ENCODE assay signal across 9 cellular contexts in genomic region chr1:53294557-53294956, GRCh38. TPM values are rescaled to one million over a fixed set of nuclear protein-coding genes. Genes with fewer than 3 reads are reported as not detected.
DNase-seq lines count a peak whose midpoint lies in the region; FAIRE-seq and TF ChIP-seq lines count a peak whose summit lies in the region.
"Had no signal": no experiment of that assay in that cellular context is flagged by ENCODE, and none has a peak within 500 bp of the region (broad histone marks: within the 10 kb centered on the region; RNA-seq: fewer than 3 reads in every experiment).

No MANE protein-coding gene starts in this region.

- H3K9me3 Mint-ChIP-seq in neural crest cell: no peaks in the 10 kb centered on the region
- H3K9me3 Mint-ChIP-seq: memory B cell had no signal

- peaks cover 4% of the 10 kb centered on the region for H3K36me3 Mint-ChIP-seq in neural crest cell (ENCODE audit: low read depth)
- H3K36me3 Mint-ChIP-seq: memory B cell had no signal

- H3K4me1 Mint-ChIP-seq in neural crest cell: peaks cover 61% of the 10 kb centered on the region

- TF ChIP-seq CTCF in neural crest cell (conservative IDR thresholded peaks at IDR 0.05): no peak

- DNase-seq in AG08395 (ENCODE audit: low spot score): peak; percentile 24
- peak; percentile 64 for DNase-seq in LHCN-M2 (ENCODE audit: low read depth)
- peak; percentile 38 for DNase-seq in activated naive CD4-positive, alpha-beta T cell treated with anti-CD3 and anti-CD28 coated beads, Interleukin-2, amount 50 U/mL, for 16 hours
- no peak for DNase-seq in neural crest cell (ENCODE audit: low read depth, low spot score)
- no peak for DNase-seq in COR-L47 (lab: John Stamatoyannopoulos, UW)
- DNase-seq in NCI-H2227 (lab: John Stamatoyannopoulos, UW; ENCODE audit: unreplicated experiment): no peak
- DNase-seq in GM19239 (ENCODE audit: insufficient read length, low spot score): no peak
- no peak for DNase-seq in iPS-NIHi11 (ENCODE audit: low spot score)

- FAIRE-seq in GM19239 (lab: Jason Lieb, UNC): no peak

- peak overlapping the region; percentile 38 for H3K4me3 Mint-ChIP-seq in neural crest cell
- H3K4me3 Mint-ChIP-seq: memory B cell had no signal

- peaks cover 8% of the 10 kb centered on the region for H3K27me3 Mint-ChIP-seq in neural crest cell (ENCODE audit: low read depth)
- H3K27me3 Mint-ChIP-seq: memory B cell had no signal

- no peak overlapping the region for H3K27ac Mint-ChIP-seq in neural crest cell (ENCODE audit: unreplicated experiment)
- H3K27ac Mint-ChIP-seq: memory B cell had no signal

RNA-seq across cellular contexts. Expression of gene LRP8, which starts 33.3 kb away (rescaled TPM):
- total RNA-seq in LHCN-M2 (2014; rRNA removed) (7.7 and 10.0 TPM in 2 replicates), neural crest cell (49.7 and 59.5 TPM in 2 replicates)
- 4.2 TPM for polyA plus RNA-seq in LHCN-M2 (2012)

RNA-seq across cellular contexts. Expression of gene MAGOH, which starts 56.2 kb away (rescaled TPM):
- 31.7 and 36.5 TPM in 2 replicates for total RNA-seq in LHCN-M2 (2014; rRNA removed)
- polyA plus RNA-seq in LHCN-M2 (2012): 70.6 TPM
- 76.6 and 78.9 TPM in 2 replicates for total RNA-seq in neural crest cell

Comparison
In these comparisons a context has a peak if more than half of its experiments do, and no peak if none do; other contexts are left out.
1. DNase-seq: peak in AG08395 (single experiment), LHCN-M2 (single experiment) and activated naive CD4-positive, alpha-beta T cell treated with anti-CD3 and anti-CD28 coated beads, Interleukin-2, amount 50 U/mL, for 16 hours (single experiment); none in neural crest cell (single experiment), COR-L47 (single experiment), NCI-H2227 (single experiment), GM19239 (single experiment) and iPS-NIHi11 (single experiment).